Comparison of ENCODE assay signal across 16 cellular contexts in the genomic region with DNA sequence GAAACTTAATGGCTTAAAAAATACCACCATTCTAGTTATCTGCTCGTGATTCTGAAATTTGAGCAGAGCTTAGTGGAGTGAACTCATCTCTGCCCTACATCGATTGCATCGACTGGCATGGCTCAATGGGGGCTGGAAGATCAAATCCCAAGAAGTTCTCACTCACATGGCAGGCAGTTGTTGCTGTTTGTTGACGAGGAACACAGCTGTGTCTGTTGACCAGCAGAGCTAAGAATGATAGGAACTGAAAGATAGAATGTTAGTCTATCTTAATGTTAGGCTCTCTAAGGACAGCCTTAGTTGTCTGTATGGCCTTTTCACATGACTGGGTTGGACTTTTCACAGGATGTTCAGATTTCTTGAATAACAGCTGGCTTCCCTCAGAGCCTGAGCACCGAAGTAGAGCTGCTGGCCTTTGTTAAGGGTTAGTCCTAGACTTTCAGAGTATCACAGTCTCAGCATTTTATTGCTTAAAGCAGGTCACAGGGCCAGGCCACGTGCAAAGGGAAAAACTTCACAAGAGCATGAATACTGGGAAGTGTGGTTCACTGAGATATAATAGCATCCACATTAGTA. TPM values are rescaled to one million over a fixed set of nuclear protein-coding genes. Genes with fewer than 3 reads are reported as not detected.
DNase-seq lines count a peak whose midpoint lies in the region; ATAC-seq, FAIRE-seq and TF ChIP-seq lines count a peak whose summit lies in the region.
"Had no signal": no experiment of that assay in that cellular context is flagged by ENCODE, and none has a peak within 500 bp of the region (broad histone marks: within the 10 kb centered on the region; RNA-seq: fewer than 3 reads in every experiment).

No MANE protein-coding gene starts in this region.

- H3K27me3 ChIP-seq in H1 (replicated peaks in 1 of 4; ENCODE audit: control insufficient read depth in 3 of 4, extremely low read depth in 1 of 4, insufficient read depth in 3 of 4, low read length in 3 of 4), result no peaks in the 10 kb centered on the region

- TF ChIP-seq CTCF in H1 (IDR thresholded peaks at IDR 0.05; ENCODE audit: control extremely low read depth in 1 of 3, insufficient read depth in 1 of 3, low read depth in 1 of 3, low read length in 3 of 3), result no peak

- no peak overlapping the region for H2AFZ ChIP-seq in H1 (ENCODE audit: low read length)

- no peaks in the 10 kb centered on the region for H3K36me3 ChIP-seq in H1 (ENCODE audit: control insufficient read depth in 2 of 4, insufficient read depth in 4 of 4, low read length in 3 of 4)

- H3K79me2 ChIP-seq in H1 (ENCODE audit: control insufficient read depth in 1 of 2, insufficient read depth in 2 of 2, low read length in 2 of 2), result no peaks in the 10 kb centered on the region

- no peak overlapping the region for H4K91ac ChIP-seq in H1 (replicated peaks; ENCODE audit: insufficient read length, low read length)

- no peak overlapping the region for H3K4me3 ChIP-seq in H1 (ENCODE audit: extremely low read depth in 1 of 4, insufficient read depth in 2 of 4, low read depth in 3 of 4, low read length in 4 of 4)

- no peak overlapping the region for H3K27ac ChIP-seq in H1 (ENCODE audit: low read depth, low read length)
- H3K27ac ChIP-seq: epithelial cell of prostate had no signal

- peak; percentile 52 for ATAC-seq in GM18498 (IDR thresholded peaks at IDR 0.05; ENCODE audit: unreplicated experiment)
- ATAC-seq in GM21447 (IDR thresholded peaks at IDR 0.05; ENCODE audit: unreplicated experiment), result peak; percentile 58
- ATAC-seq in HG03066 (IDR thresholded peaks at IDR 0.05; ENCODE audit: low read depth, unreplicated experiment), result peak; percentile 51
- ATAC-seq in HG03439 (IDR thresholded peaks at IDR 0.05; ENCODE audit: unreplicated experiment), result no peak
- ATAC-seq: HCT116 had no signal

- no peak for DNase-seq in H1 (ENCODE audit: low read depth in 1 of 2, low spot score in 2 of 2)
- no peak for DNase-seq in activated CD4-positive, CD25-positive, alpha-beta regulatory T cell treated with anti-CD3 and anti-CD28 coated beads, Interleukin-2, amount 50 U/mL, for 72 hours
- DNase-seq in HUDEP-2 (lab: John Stamatoyannopoulos, UW; ENCODE audit: unreplicated experiment in 76 of 76), result no peak
- no peak for DNase-seq in MV-4-11 (lab: John Stamatoyannopoulos, UW)
- DNase-seq: activated CD4-positive, alpha-beta memory T cell treated with anti-CD3 and anti-CD28 coated beads, Interleukin-2, amount 10 ng/mL, durations not matched to agents 7 days and 5 days; activated gamma-delta T cell treated with Interleukin-2 at 50 U/mL for 16 hours; NCI-H1105 treated with DMSO at 0.1 percent for 48 hours; occipital lobe had no signal

- H3K23ac ChIP-seq in H1 (ENCODE audit: insufficient read length), result no peak overlapping the region

- no peak overlapping the region for H3K4ac ChIP-seq in H1 (replicated peaks; ENCODE audit: insufficient read length, low read depth, low read length)

- no peaks in the 10 kb centered on the region for H3K23me2 ChIP-seq in H1 (ENCODE audit: low read depth, low read length)

- H3K4me1 ChIP-seq in H1 (replicated peaks in 1 of 4; ENCODE audit: control insufficient read depth in 3 of 4, insufficient read depth in 4 of 4, low read length in 3 of 4), result no peaks in the 10 kb centered on the region

- TF ChIP-seq EP300 in H1 (IDR thresholded peaks at IDR 0.05; ENCODE audit: borderline replicate concordance in 1 of 2, low read depth in 2 of 2, low read length in 2 of 2), result no peak

- WGBS in H1 (ENCODE audit: extremely low coverage in 1 of 2, insufficient coverage in 1 of 2, insufficient read length in 1 of 2, insufficient replicate concordance in 2 of 2, low coverage in 1 of 2, low lambda C conversion rate in 2 of 2, missing lambda C conversion rate in 1 of 2), 2 experiments, result 90% methylated on average over 6 of the region's 6 CpGs; no CpG with 5 or more reads in 1 of the 2 experiments

- H2BK12ac ChIP-seq in H1 (ENCODE audit: low read depth, low read length), result no peak overlapping the region

- H4K20me1 ChIP-seq in H1 (replicated peaks in 1 of 2; ENCODE audit: control insufficient read depth in 1 of 2, insufficient read depth in 2 of 2, low read length in 2 of 2), result no peaks in the 10 kb centered on the region

- H3K18ac ChIP-seq in H1 (ENCODE audit: extremely low read depth, low read length), result no peak overlapping the region

- peak; percentile 13 for FAIRE-seq in H1 (lab: Jason Lieb, UNC)
- FAIRE-seq: RCC 7860 had no signal

- TF ChIP-seq POLR2A in H1 (IDR thresholded peaks at IDR 0.05; ENCODE audit: control extremely low read depth in 1 of 2, low read depth in 2 of 2, low read length in 2 of 2), result no peak

- no peak overlapping the region for H2BK20ac ChIP-seq in H1 (ENCODE audit: low read length)

- H2BK120ac ChIP-seq in H1 (replicated peaks; ENCODE audit: low read depth, low read length), result no peak overlapping the region

- H2BK5ac ChIP-seq in H1 (ENCODE audit: low read depth, low read length), result no peak overlapping the region

- POLR2A ChIA-PET in H1 (lab: Charles Lee; ENCODE audit: partially characterized antibody), result interaction anchor here (2.0 kb wide), 1 partner anchor 11 kb away, joined by 4 read pairs; no protein-coding TSS in a partner anchor

- CTCF ChIA-PET in H1 (lab: Charles Lee; ENCODE audit: partially characterized antibody), result interaction anchor here (1.1 to 1.3 kb wide), 3 partner anchors 26 to 35 kb away, joined by 3 to 4 read pairs (median 3); no protein-coding TSS in a partner anchor

- H3K79me1 ChIP-seq in H1 (ENCODE audit: low read depth, low read length), result no peaks in the 10 kb centered on the region

- no peak for TF ChIP-seq RAD21 in H1 (IDR thresholded peaks at IDR 0.05 in 1 of 2, conservative IDR thresholded peaks at IDR 0.05 in 1 of 2; ENCODE audit: low read depth in 2 of 2, low read length in 2 of 2)

- no peak overlapping the region for H2BK15ac ChIP-seq in H1 (ENCODE audit: low read length)

- H4K5ac ChIP-seq in H1 (ENCODE audit: insufficient read length, low read depth, low read length), result no peak overlapping the region

- no peaks in the 10 kb centered on the region for H3K9me3 ChIP-seq in H1 (ENCODE audit: insufficient read depth in 2 of 2, low read depth in 1 of 2, low read length in 1 of 2)

- no peak overlapping the region for H4K8ac ChIP-seq in H1 (ENCODE audit: extremely low read depth, insufficient read depth, low read length)

- no peak overlapping the region for H3K4me2 ChIP-seq in H1 (ENCODE audit: insufficient read depth in 1 of 2, low read depth in 2 of 2, low read length in 2 of 2)

- H3K56ac ChIP-seq in H1 (replicated peaks; ENCODE audit: insufficient read length, low read depth, low read length), result no peak overlapping the region

- no peak overlapping the region for H3K9ac ChIP-seq in H1 (replicated peaks in 1 of 4; ENCODE audit: extremely low read depth in 1 of 4, low read depth in 3 of 4, low read length in 3 of 4)

- no peak overlapping the region for H3K14ac ChIP-seq in H1 (ENCODE audit: insufficient read length)

- no peak overlapping the region for H2AK5ac ChIP-seq in H1 (ENCODE audit: low read depth, low read length)

TF ChIP-seq in H1, 55 proteins besides CTCF, POLR2A, EP300 and RAD21:
- no peak for TF ChIP-seq HDAC6 (IDR thresholded peaks at IDR 0.05; ENCODE audit: low read depth, low read length)
- TF ChIP-seq JUN (IDR thresholded peaks at IDR 0.05; ENCODE audit: low read depth, low read length), result no peak
- TF ChIP-seq POLR2AphosphoS5 (IDR thresholded peaks at IDR 0.05; ENCODE audit: low read depth, low read length), result no peak
- TF ChIP-seq HDAC2 (IDR thresholded peaks at IDR 0.05; ENCODE audit: borderline replicate concordance in 1 of 2, low read depth in 2 of 2, low read length in 2 of 2), result no peak
- TF ChIP-seq NANOG (IDR thresholded peaks at IDR 0.05; ENCODE audit: insufficient read depth, low read depth, low read length, poor library complexity, severe bottlenecking), result no peak
- TF ChIP-seq SAP30 (IDR thresholded peaks at IDR 0.05; ENCODE audit: insufficient read depth, insufficient replicate concordance, low read length), result no peak
- no peak for TF ChIP-seq CBX5 (IDR thresholded peaks at IDR 0.05; ENCODE audit: low read depth, low read length)
- TF ChIP-seq KDM1A (IDR thresholded peaks at IDR 0.05; ENCODE audit: borderline replicate concordance, low read length), result no peak
- TF ChIP-seq BACH1 (IDR thresholded peaks at IDR 0.05; ENCODE audit: low read length), result no peak
- no peak for TF ChIP-seq JUND (IDR thresholded peaks at IDR 0.05; ENCODE audit: low read length)
- TF ChIP-seq NRF1 (IDR thresholded peaks at IDR 0.05; ENCODE audit: low read depth, low read length), result no peak
- no peak for TF ChIP-seq CREB1 (IDR thresholded peaks at IDR 0.05)
- TF ChIP-seq RXRA (IDR thresholded peaks at IDR 0.05; ENCODE audit: insufficient read depth, low read depth, low read length), result no peak
- TF ChIP-seq, protein P1, sequence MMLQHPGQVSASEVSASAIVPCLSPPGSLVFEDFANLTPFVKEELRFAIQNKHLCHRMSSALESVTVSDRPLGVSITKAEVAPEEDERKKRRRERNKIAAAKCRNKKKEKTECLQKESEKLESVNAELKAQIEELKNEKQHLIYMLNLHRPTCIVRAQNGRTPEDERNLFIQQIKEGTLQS (IDR thresholded peaks at IDR 0.05; ENCODE audit: insufficient read depth, low read depth, low read length), result no peak
- no peak for TF ChIP-seq RBBP5 (IDR thresholded peaks at IDR 0.05; ENCODE audit: borderline replicate concordance, low read depth, low read length)
- TF ChIP-seq RFX5 (IDR thresholded peaks at IDR 0.05; ENCODE audit: borderline replicate concordance, low read depth, low read length), result no peak
- TF ChIP-seq EZH2 (IDR thresholded peaks at IDR 0.05; ENCODE audit: low read depth, low read length, severe bottlenecking), result no peak

RNA-seq across cellular contexts. Expression of a gene that starts 31.6 kb away (rescaled TPM):
- total RNA-seq in H1 (2021; fragmentation: NEBNext Ultra II Directional; extraction: Animal tissue kit (Norgen Biotek cat#: 25700)), result not detected in 2 replicates
- not detected in 2 replicates for polyA plus RNA-seq in H1 (2011; rRNA removed)
- polyA plus RNA-seq in H1 (2011; cell fraction: cytosol; rRNA removed), result not detected
- 0.47 TPM for polyA plus RNA-seq in H1 (2011; cell fraction: nucleus; rRNA removed)
- polyA plus RNA-seq in H1 (2012, experiment 1 of 2), result not detected in 4 replicates
- polyA plus RNA-seq in H1 (2012, experiment 2 of 2), result not detected
- not detected for polyA plus RNA-seq in H1 (2013, experiment 1 of 2)
- polyA plus RNA-seq in H1 (2013, experiment 2 of 2), result not detected
- polyA minus RNA-seq in H1 (2011; rRNA and poly(A)+ RNA removed), result not detected in 2 replicates
- not detected for polyA minus RNA-seq in H1 (2011; cell fraction: cytosol; rRNA and poly(A)+ RNA removed)
- polyA minus RNA-seq in H1 (2011; cell fraction: nucleus; rRNA and poly(A)+ RNA removed), result not detected
- total RNA-seq: activated CD4-positive, alpha-beta memory T cell treated with anti-CD3 and anti-CD28 coated beads, Interleukin-2, amount 10 ng/mL, durations not matched to agents 7 days and 5 days; NCI-H460; occipital lobe had no signal
